26 cellular contexts compared by ENCODE assay signal in genomic region chr16:309476-309875, GRCh38. TPM values are rescaled to one million over a fixed set of nuclear protein-coding genes. Genes with fewer than 3 reads are reported as not detected.
DNase-seq lines count a peak whose midpoint lies in the region; ATAC-seq and TF ChIP-seq lines count a peak whose summit lies in the region.
"Had no signal": no experiment of that assay in that cellular context is flagged by ENCODE, and none has a peak within 500 bp of the region (broad histone marks: within the 10 kb centered on the region; RNA-seq: fewer than 3 reads in every experiment).

No MANE protein-coding gene starts in this region.

- TF ChIP-seq POLR2A in transverse colon (IDR thresholded peaks at IDR 0.05), result no peak

- ATAC-seq in DND-41 (ENCODE audit: insufficient read depth, low read depth) (peak; percentile 74; the same call in 2 of the 3 replicates), HG03175 (IDR thresholded peaks at IDR 0.05; ENCODE audit: unreplicated experiment) (no peak)

- H3K9ac ChIP-seq in DND-41 (ENCODE audit: low read depth, low read length), result no peak overlapping the region

- H3K36me3 Mint-ChIP-seq in CD14-positive monocyte (peaks cover 73 to 96% of the 10 kb centered on the region in 2 donors), immature natural killer cell (peaks cover 6 to 23% (median 9%) of the 10 kb centered on the region in 3 donors)
- H3K36me3 Mint-ChIP-seq: activated naive CD8-positive, alpha-beta T cell had no signal

- H3K4me1 ChIP-seq in DND-41 (ENCODE audit: insufficient read depth, low read length) (no peaks in the 10 kb centered on the region), OCI-LY7 (ENCODE audit: insufficient read depth, low read length, poor library complexity, severe bottlenecking) (no peaks in the 10 kb centered on the region), transverse colon (no peaks in the 10 kb centered on the region)
- H3K4me1 ChIP-seq: prostate gland had no signal

- H3K27me3 ChIP-seq in DND-41 (ENCODE audit: insufficient read depth, low read length, poor library complexity) (no peaks in the 10 kb centered on the region), transverse colon (no peaks in the 10 kb centered on the region)
- H3K27me3 ChIP-seq: brain microvascular endothelial cell, testis had no signal

- POLR2A ChIA-PET in OCI-LY7 (lab: Charles Lee), result no interaction called here

- TF ChIP-seq EP300 in transverse colon (IDR thresholded peaks at IDR 0.05; ENCODE audit: low read depth), result no peak

- H3K4me3 ChIP-seq in DND-41 (ENCODE audit: low read depth in 1 of 2, low read length in 2 of 2), result no peak overlapping the region
- no peak overlapping the region for H3K4me3 ChIP-seq in OCI-LY7 (ENCODE audit: low read depth, low read length, poor library complexity, severe bottlenecking)
- H3K4me3 ChIP-seq in transverse colon, result no peak overlapping the region
- H3K4me3 ChIP-seq: prostate gland, testis had no signal

- H3K4me3 Mint-ChIP-seq in CD14-positive monocyte (no peak overlapping the region), immature natural killer cell (peak overlapping the region; percentile 48 to 80 (median 71))
- H3K4me3 Mint-ChIP-seq: activated B cell treated with CpG ODN at 0.5 μM for 24 hours; activated naive CD8-positive, alpha-beta T cell had no signal

- intact Hi-C loops in CD14-positive monocyte (cut with micrococcal nuclease) (no loop called here), OCI-LY7 (cut with micrococcal nuclease; ENCODE audit: unreplicated experiment) (no loop called here), transverse colon (cut with DNase I; ENCODE audit: low total_unique reads) (no loop called here)

- H3K79me2 ChIP-seq in DND-41 (ENCODE audit: insufficient read depth, low read length) (peaks cover 14% of the 10 kb centered on the region; the same call in 1 of the 2 replicates), OCI-LY7 (ENCODE audit: insufficient read depth, low read depth, low read length) (no peaks in the 10 kb centered on the region)

- peaks cover 77% of the 10 kb centered on the region for H3K36me3 ChIP-seq in DND-41 (ENCODE audit: insufficient read depth, low read length)
- peaks cover 15% of the 10 kb centered on the region; the same call in 1 of the 2 replicates for H3K36me3 ChIP-seq in OCI-LY7 (ENCODE audit: insufficient read depth, low read length)
- peaks cover 0 to 23% (median 0%) of the 10 kb centered on the region in 4 donors for H3K36me3 ChIP-seq in transverse colon
- H3K36me3 ChIP-seq: prostate gland had no signal

- H3K9me3 Mint-ChIP-seq in CD14-positive monocyte (no peaks in the 10 kb centered on the region), immature natural killer cell (no peaks in the 10 kb centered on the region)
- H3K9me3 Mint-ChIP-seq: activated B cell treated with CpG ODN at 0.5 μM for 24 hours had no signal

- TF ChIP-seq CTCF in CD14-positive monocyte (IDR thresholded peaks at IDR 0.05), result no peak
- peak; percentile 37 for TF ChIP-seq CTCF in DND-41 (IDR thresholded peaks at IDR 0.05; ENCODE audit: borderline replicate concordance, extremely low read depth, low read length, poor library complexity, severe bottlenecking)
- no peak for TF ChIP-seq CTCF in OCI-LY7 (conservative IDR thresholded peaks at IDR 0.05; ENCODE audit: low read length)
- no peak for TF ChIP-seq CTCF in transverse colon (IDR thresholded peaks at IDR 0.05)

- CTCF ChIA-PET in OCI-LY7 (lab: Charles Lee; ENCODE audit: unreplicated experiment), result no interaction called here

- H3K4me2 ChIP-seq in DND-41 (ENCODE audit: insufficient read depth, low read length) (no peak overlapping the region), OCI-LY7 (ENCODE audit: low read length) (no peak overlapping the region)

- H4K20me1 ChIP-seq in DND-41 (ENCODE audit: insufficient read depth, low read length) (peaks cover 41% of the 10 kb centered on the region), OCI-LY7 (ENCODE audit: insufficient read depth, low read length) (no peaks in the 10 kb centered on the region)

- DNase-seq in CD14-positive monocyte (ENCODE audit: low spot score) (no peak), DND-41 (peak; percentile 33), OCI-LY7 (ENCODE audit: low spot score) (peak; percentile 15), immature natural killer cell (peak in 2 of 3 donors; percentile 31 to 48), NCI-H526 treated with DMSO at 0.1 percent for 48 hours (lab: John Stamatoyannopoulos, UW) (no peak), transverse colon (no peak), G401 (ENCODE audit: low spot score) (no peak)
- DNase-seq: activated B cell treated with CpG ODN at 0.5 μM for 24 hours; activated CD8-positive, alpha-beta memory T cell treated with anti-CD3 and anti-CD28 coated beads, Interleukin-2, amount 50 U/mL, for 48 hours; brain microvascular endothelial cell; cortex of kidney; GDM1; hypothalamus; kidney glomerular epithelial cell; NCI-H1694 treated with DMSO at 0.1 percent for 48 hours; NCI-H446 treated with DMSO at 0.1 percent for 48 hours; Right ventricle myocardium superior; small intestine; stimulated activated CD4-positive, alpha-beta T cell treated with anti-CD3 and anti-CD28 coated beads, Interleukin-4, amount 100 ng/mL, for 4 hours; testis had no signal

- H3K9me3 ChIP-seq in DND-41 (ENCODE audit: insufficient read depth, low read length, severe bottlenecking) (no peaks in the 10 kb centered on the region), OCI-LY7 (ENCODE audit: low read length) (no peaks in the 10 kb centered on the region), transverse colon (no peaks in the 10 kb centered on the region)
- H3K9me3 ChIP-seq: prostate gland, testis had no signal

- no TSS peak for BruUV-seq in OCI-LY7 (replicated peaks; lab: Mats Ljungman, UMichigan)

- H3K9me2 ChIP-seq in OCI-LY7 (ENCODE audit: insufficient read depth, low read length), result no peaks in the 10 kb centered on the region

- in situ Hi-C loops in transverse colon (cut with MboI; ENCODE audit: low pct_ligation_motif_present in 1 of 4, low pct_unique_long_range_greater_than_20kb in 1 of 4, low sequenced_read_pairs in 3 of 4) (no loop called here), G401 (cut with HindIII; ENCODE audit: low sequenced_read_pairs) (no loop called here)

- H3K4me1 Mint-ChIP-seq in CD14-positive monocyte (no peaks in the 10 kb centered on the region), immature natural killer cell (peaks cover 68 to 70% of the 10 kb centered on the region in 2 donors)

- no peak overlapping the region for H2AFZ ChIP-seq in DND-41 (ENCODE audit: low read depth, low read length)
- H2AFZ ChIP-seq in OCI-LY7 (ENCODE audit: low read length), result no peak overlapping the region

- H3K27me3 Mint-ChIP-seq in CD14-positive monocyte (ENCODE audit: low read depth in 3 of 3) (no peaks in the 10 kb centered on the region), immature natural killer cell (ENCODE audit: low read depth in 3 of 3) (peaks cover 16 to 30% (median 23%) of the 10 kb centered on the region in 3 donors)
- H3K27me3 Mint-ChIP-seq: activated B cell treated with CpG ODN at 0.5 μM for 24 hours; activated naive CD8-positive, alpha-beta T cell had no signal

- 63% methylated on average over 5 of the region's 7 CpGs; no CpG with 5 or more reads in 1 of the 2 donors for WGBS in transverse colon (ENCODE audit: low coverage in 1 of 2), 2 donors

- H3K27ac Mint-ChIP-seq in CD14-positive monocyte (peak overlapping the region in 4 of 7 donors; percentile 10 to 40 (median 21)), immature natural killer cell (peak overlapping the region; percentile 88 to 99 (median 96))
- H3K27ac Mint-ChIP-seq: activated B cell treated with CpG ODN at 0.5 μM for 24 hours; activated naive CD8-positive, alpha-beta T cell had no signal

- no peak overlapping the region for H3K27ac ChIP-seq in DND-41 (ENCODE audit: low read length)
- no peak overlapping the region for H3K27ac ChIP-seq in OCI-LY7 (ENCODE audit: low read depth, low read length, poor library complexity, severe bottlenecking)
- H3K27ac ChIP-seq in transverse colon, result no peak overlapping the region
- H3K27ac ChIP-seq: brain microvascular endothelial cell, prostate gland, testis had no signal

RNA-seq across cellular contexts. Expression of gene PDIA2, which starts 26.5 kb away (rescaled TPM):
- not detected for polyA plus RNA-seq in CD14-positive monocyte
- not detected in 2 replicates for total RNA-seq in OCI-LY7 (2014; rRNA removed; shearing (Covaris generic))
- total RNA-seq in OCI-LY7 (2022), result not detected in 2 replicates
- not detected for polyA plus RNA-seq in immature natural killer cell
- 1 to 10 TPM in 1 of 4 donors, under 1 TPM in 2, not detected in 1; 0.55 to 2.6 (median 0.79) TPM for total RNA-seq in transverse colon
- total RNA-seq in G401 (2014; rRNA removed; shearing (Covaris generic)), result not detected in 2 replicates
- total RNA-seq: activated B cell treated with CpG ODN at 0.5 μM for 24 hours; MCF 10A; T-helper 1 cell treated with Interleukin-12 subunit alpha and Interleukin-12 subunit beta and Interleukin-4 antibody, amounts not matched to agents 30 ng/mL and 1 ng/mL, for 36 hours had no signal

RNA-seq across cellular contexts. Expression of gene ARHGDIG, which starts 29.1 kb away (rescaled TPM):
- polyA plus RNA-seq in CD14-positive monocyte (not detected), immature natural killer cell (not detected)
- total RNA-seq in OCI-LY7 (2014; rRNA removed; shearing (Covaris generic)), result not detected in 2 replicates
- total RNA-seq in OCI-LY7 (2022) (not detected in 2 replicates), transverse colon (under 1 TPM in 1 of 4 donors, not detected in 3; 0.95 TPM)
- 2.6 and 12.2 TPM in 2 replicates for total RNA-seq in G401 (2014; rRNA removed; shearing (Covaris generic))
- total RNA-seq: activated B cell treated with CpG ODN at 0.5 μM for 24 hours; fibroblast of villous mesenchyme; MCF 10A; T-helper 1 cell treated with Interleukin-12 subunit alpha and Interleukin-12 subunit beta and Interleukin-4 antibody, amounts not matched to agents 30 ng/mL and 1 ng/mL, for 36 hours had no signal

RNA-seq across cellular contexts. Expression of gene RGS11, which starts 33.7 kb away (rescaled TPM):
- polyA plus RNA-seq in CD14-positive monocyte (not detected), immature natural killer cell (not detected)
- total RNA-seq in OCI-LY7 (2014; rRNA removed; shearing (Covaris generic)), result not detected in 2 replicates
- total RNA-seq in OCI-LY7 (2022) (not detected in 2 replicates), transverse colon (10 to 100 TPM in 1 of 4 donors, 1 to 10 TPM in 3; 2.0 to 24.3 (median 6.7) TPM)
- 0.37 TPM in 1 of 2 replicates, not detected in the other for total RNA-seq in G401 (2014; rRNA removed; shearing (Covaris generic))
- total RNA-seq: activated B cell treated with CpG ODN at 0.5 μM for 24 hours had no signal

RNA-seq across cellular contexts. Expression of gene AXIN1, which starts 43.0 kb away (rescaled TPM):
- polyA plus RNA-seq in CD14-positive monocyte (under 1 TPM; 0.30 to 0.74 TPM), immature natural killer cell (10 to 100 TPM in 1 of 3 donors, 1 to 10 TPM in 2; 1.9 to 12.5 (median 5.2) TPM)
- 30.3 and 30.6 TPM in 2 replicates for total RNA-seq in OCI-LY7 (2014; rRNA removed; shearing (Covaris generic))
- total RNA-seq in OCI-LY7 (2022) (29.0 and 29.8 TPM in 2 replicates), transverse colon (10 to 100 TPM; 41.4 to 73.7 (median 58.7) TPM)
- 45.5 and 46.3 TPM in 2 replicates for total RNA-seq in G401 (2014; rRNA removed; shearing (Covaris generic))

Comparison
In these comparisons a context has a peak if more than half of its experiments do, and no peak if none do; other contexts are left out.
1. DNase-seq: peak in DND-41 (single experiment), OCI-LY7 (single experiment) and immature natural killer cell (2 of 3); none in CD14-positive monocyte (single experiment), NCI-H526 treated with DMSO at 0.1 percent for 48 hours (single experiment), transverse colon (single experiment) and G401 (single experiment).
2. H3K4me3 Mint-ChIP-seq: peak in immature natural killer cell (5 of 5); none in CD14-positive monocyte (0 of 2).